Comparison of ENCODE assay signal across 8 cellular contexts in genomic region chr3:52705438-52705687, GRCh38. TPM values are rescaled to one million over a fixed set of nuclear protein-coding genes. Genes with fewer than 3 reads are reported as not detected.
DNase-seq lines count a peak whose midpoint lies in the region; ATAC-seq and TF ChIP-seq lines count a peak whose summit lies in the region.

No MANE protein-coding gene starts in this region.

- no peak for TF ChIP-seq CTCF in Caco-2 (IDR thresholded peaks at IDR 0.05; ENCODE audit: insufficient read depth in 1 of 2, low read depth in 1 of 2, low read length in 1 of 2, severe bottlenecking in 1 of 2, unreplicated experiment in 1 of 2)

- peak overlapping the region; percentile 39 for H2BK15ac ChIP-seq in neuronal stem cell (ENCODE audit: low read length)

- H4K8ac ChIP-seq in neuronal stem cell (ENCODE audit: low read depth, low read length), result no peak overlapping the region

- no TSS peak for BruUV-seq in Caco-2 (replicated peaks; lab: Mats Ljungman, UMichigan)

- DNase-seq in Caco-2 (no peak), MG63 (no peak), neuronal stem cell (ENCODE audit: low spot score) (no peak), mucosa of gallbladder (ENCODE audit: low spot score) (no peak), NCI-H1417 treated with DMSO at 0.1 percent for 48 hours (lab: John Stamatoyannopoulos, UW) (no peak)
- DNase-seq in effector memory CD4-positive, alpha-beta T cell, result no peak

- ATAC-seq in HG03045 (IDR thresholded peaks at IDR 0.05; ENCODE audit: unreplicated experiment), result no peak
- ATAC-seq in GM18498 (IDR thresholded peaks at IDR 0.05; ENCODE audit: unreplicated experiment), result no peak

- H3K27ac Mint-ChIP-seq in Caco-2 (ENCODE audit: unreplicated experiment), result peak overlapping the region; percentile 95

- H3K14ac ChIP-seq in neuronal stem cell (ENCODE audit: low read length), result peak overlapping the region; percentile 76

- H3K27ac ChIP-seq in effector memory CD4-positive, alpha-beta T cell (ENCODE audit: insufficient read depth, low read length, poor library complexity, severe bottlenecking), result peak overlapping the region; percentile 92
- peak overlapping the region; percentile 84 for H3K27ac ChIP-seq in neuronal stem cell (replicated peaks; ENCODE audit: low read length)

- peak overlapping the region; percentile 90 for H3K4me3 ChIP-seq in Caco-2 (ENCODE audit: low read depth, low read length)
- peak overlapping the region; percentile 94 for H3K4me3 ChIP-seq in MG63
- H3K4me3 ChIP-seq in effector memory CD4-positive, alpha-beta T cell (ENCODE audit: insufficient read depth, low read depth, low read length, poor library complexity, severe bottlenecking), result peak overlapping the region; percentile 90
- H3K4me3 ChIP-seq in neuronal stem cell (ENCODE audit: low read length in 2 of 2), result peak overlapping the region; percentile 95 to 99

- WGBS in neuronal stem cell (ENCODE audit: extremely low coverage in 2 of 2, insufficient read length in 2 of 2, insufficient replicate concordance in 1 of 2), 2 donors, result no CpG with 5 or more reads among the region's 25 CpGs

- H3K4me2 ChIP-seq in neuronal stem cell (ENCODE audit: insufficient read depth, low read length, poor library complexity, severe bottlenecking), result peak overlapping the region; percentile 69

- peaks cover 32% of the 10 kb centered on the region for H3K36me3 Mint-ChIP-seq in Caco-2 (ENCODE audit: insufficient read depth, unreplicated experiment)

- CTCF ChIA-PET in Caco-2 (lab: Charles Lee), result no interaction called here

- H2AK5ac ChIP-seq in neuronal stem cell (ENCODE audit: low read depth, low read length), result no peak overlapping the region

- H4K91ac ChIP-seq in neuronal stem cell (ENCODE audit: low read depth, low read length, poor library complexity), result no peak overlapping the region

- no peaks in the 10 kb centered on the region for H3K36me3 ChIP-seq in Caco-2 (ENCODE audit: control insufficient read depth, insufficient read depth, low read length)
- peaks cover 13% of the 10 kb centered on the region for H3K36me3 ChIP-seq in MG63
- peaks cover 10% of the 10 kb centered on the region for H3K36me3 ChIP-seq in effector memory CD4-positive, alpha-beta T cell (ENCODE audit: control insufficient read depth, insufficient read depth, low read length)
- peaks cover 4 to 31% of the 10 kb centered on the region in 2 donors for H3K36me3 ChIP-seq in neuronal stem cell (replicated peaks in 1 of 2; ENCODE audit: control insufficient read depth in 2 of 2, insufficient read depth in 2 of 2, low read length in 2 of 2)

- H3K4me1 ChIP-seq in Caco-2 (peaks cover 9% of the 10 kb centered on the region; the same call in 1 of the 2 replicates), neuronal stem cell (ENCODE audit: control insufficient read depth in 2 of 2, insufficient read depth in 1 of 2, low read depth in 1 of 2, low read length in 2 of 2) (peaks cover 5 to 8% of the 10 kb centered on the region in 2 donors)
- H3K4me1 ChIP-seq in effector memory CD4-positive, alpha-beta T cell (ENCODE audit: control insufficient read depth, insufficient read depth, low read length, poor library complexity, severe bottlenecking), result peaks cover 20% of the 10 kb centered on the region

- peaks cover 14% of the 10 kb centered on the region for H3K79me1 ChIP-seq in neuronal stem cell (ENCODE audit: low read depth, low read length)

- peak overlapping the region; percentile 99 for H2AFZ ChIP-seq in neuronal stem cell (ENCODE audit: low read length)

- H3K4me3 Mint-ChIP-seq in Caco-2 (ENCODE audit: unreplicated experiment), result peak overlapping the region; percentile 96

- no peaks in the 10 kb centered on the region for H3K9me3 Mint-ChIP-seq in Caco-2 (ENCODE audit: unreplicated experiment)

- no peak overlapping the region for H3K4ac ChIP-seq in neuronal stem cell (ENCODE audit: low read length)

- POLR2A ChIA-PET in Caco-2 (lab: Charles Lee), result interaction anchor here (1.8 kb wide), 1 partner anchor 17 kb away, joined by 7 read pairs; no protein-coding TSS in a partner anchor

- peak overlapping the region; percentile 98 for H2BK5ac ChIP-seq in neuronal stem cell (ENCODE audit: low read length)

- H3K9ac ChIP-seq in neuronal stem cell (ENCODE audit: low read depth, low read length, poor library complexity), result peak overlapping the region; percentile 100

- no peak overlapping the region for H2BK120ac ChIP-seq in neuronal stem cell (ENCODE audit: low read depth, low read length)

- intact Hi-C loops in Caco-2 (cut with micrococcal nuclease; ENCODE audit: unreplicated experiment), result no loop called here

- no peaks in the 10 kb centered on the region for H3K27me3 Mint-ChIP-seq in Caco-2 (ENCODE audit: insufficient read depth, unreplicated experiment)

- peak overlapping the region; percentile 100 for H3K18ac ChIP-seq in neuronal stem cell (ENCODE audit: low read length)

- H3K27me3 ChIP-seq in Caco-2 (replicated peaks; ENCODE audit: control insufficient read depth, insufficient read depth, low read length) (no peaks in the 10 kb centered on the region), MG63 (no peaks in the 10 kb centered on the region), neuronal stem cell (ENCODE audit: control insufficient read depth in 3 of 3, insufficient read depth in 3 of 3, low read depth in 1 of 3, low read length in 3 of 3) (no peaks in the 10 kb centered on the region)
- no peaks in the 10 kb centered on the region for H3K27me3 ChIP-seq in effector memory CD4-positive, alpha-beta T cell (replicated peaks; ENCODE audit: control insufficient read depth, insufficient read depth, low read length, poor library complexity, severe bottlenecking)

- H3K9me3 ChIP-seq in Caco-2 (no peaks in the 10 kb centered on the region), MG63 (no peaks in the 10 kb centered on the region), neuronal stem cell (replicated peaks in 1 of 2; ENCODE audit: control insufficient read depth in 2 of 2, insufficient read depth in 1 of 2, low read depth in 1 of 2, low read length in 2 of 2) (peaks cover 0 to 1% of the 10 kb centered on the region in 2 donors)
- H3K9me3 ChIP-seq in effector memory CD4-positive, alpha-beta T cell (ENCODE audit: control insufficient read depth, low read length), result no peaks in the 10 kb centered on the region

- H3K23ac ChIP-seq in neuronal stem cell (ENCODE audit: low read depth, low read length, poor library complexity), result peak overlapping the region; percentile 96

- peaks cover 7% of the 10 kb centered on the region for H3K4me1 Mint-ChIP-seq in Caco-2 (ENCODE audit: low read depth, unreplicated experiment)

- no peak overlapping the region for H2BK12ac ChIP-seq in neuronal stem cell (ENCODE audit: low read length)

RNA-seq across cellular contexts. Expression of gene GLT8D1, which starts 0.2 kb away (rescaled TPM):
- total RNA-seq in Caco-2 (2022) (30.5 and 31.4 TPM in 2 replicates), mucosa of gallbladder (55.0 TPM)
- 43.1 and 56.1 TPM in 2 replicates for total RNA-seq in MG63 (2014; rRNA removed; shearing (Covaris generic); ENCODE audit: low replicate concordance)
- 58.9 TPM for polyA plus RNA-seq in neuronal stem cell (2013, experiment 1 of 2)
- polyA plus RNA-seq in neuronal stem cell (2013, experiment 2 of 2), result 57.8 TPM

RNA-seq across cellular contexts. Expression of gene SPCS1, which starts 0.5 kb away (rescaled TPM):
- total RNA-seq in Caco-2 (2022) (141 and 153 TPM in 2 replicates), mucosa of gallbladder (106 TPM)
- total RNA-seq in MG63 (2014; rRNA removed; shearing (Covaris generic); ENCODE audit: low replicate concordance), result 63.1 and 72.5 TPM in 2 replicates
- polyA plus RNA-seq in neuronal stem cell (2013, experiment 1 of 2), result 126 TPM
- 134 TPM for polyA plus RNA-seq in neuronal stem cell (2013, experiment 2 of 2)

RNA-seq across cellular contexts. Expression of gene GNL3, which starts 19.5 kb away (rescaled TPM):
- 125 and 134 TPM in 2 replicates for total RNA-seq in Caco-2 (2022)
- total RNA-seq in MG63 (2014; rRNA removed; shearing (Covaris generic); ENCODE audit: low replicate concordance), result 127 and 226 TPM in 2 replicates
- polyA plus RNA-seq in neuronal stem cell (2013, experiment 1 of 2), result 157 TPM
- 165 TPM for polyA plus RNA-seq in neuronal stem cell (2013, experiment 2 of 2)
- 29.4 TPM for total RNA-seq in mucosa of gallbladder

RNA-seq across cellular contexts. Expression of gene PBRM1, which starts 19.6 kb away (rescaled TPM):
- 50.6 and 50.7 TPM in 2 replicates for total RNA-seq in Caco-2 (2022)
- total RNA-seq in MG63 (2014; rRNA removed; shearing (Covaris generic); ENCODE audit: low replicate concordance), result 16.2 and 21.3 TPM in 2 replicates
- polyA plus RNA-seq in neuronal stem cell (2013, experiment 1 of 2), result 39.5 TPM
- polyA plus RNA-seq in neuronal stem cell (2013, experiment 2 of 2), result 40.6 TPM
- total RNA-seq in mucosa of gallbladder, result 54.3 TPM
